ENCODE assay signal across 1 cellular context in the genomic region with DNA sequence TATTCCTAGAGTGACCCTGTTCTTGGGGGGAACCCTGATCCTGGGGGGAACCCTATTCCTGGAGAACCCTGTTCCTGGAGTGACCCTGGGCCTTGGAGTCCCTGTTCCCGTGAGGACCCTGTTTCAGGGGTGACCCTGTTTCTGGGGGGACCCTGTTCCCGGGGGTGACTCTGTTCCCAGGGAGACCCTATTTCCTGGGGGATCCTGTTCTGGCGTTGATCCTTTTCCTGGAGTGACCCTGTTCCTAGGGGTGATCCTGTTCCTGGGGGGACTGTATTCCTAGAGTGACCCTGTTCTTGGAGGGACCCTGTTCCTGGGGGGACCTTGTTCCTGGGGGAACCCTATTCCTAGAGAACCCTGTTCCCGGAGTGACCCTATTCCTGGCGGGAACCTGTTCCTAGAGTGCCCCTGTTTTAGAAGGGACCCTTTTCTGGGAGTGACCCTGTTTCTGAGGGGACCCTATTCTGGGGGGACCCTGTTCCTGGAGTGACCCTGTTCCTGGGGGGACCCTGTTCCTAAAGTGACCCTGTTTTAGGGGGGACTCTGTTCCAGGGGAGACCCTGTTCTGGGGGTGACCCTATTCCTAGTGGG.
TF ChIP-seq lines count a peak whose summit lies in the region.

No MANE protein-coding gene starts in this region.

TF ChIP-seq in GM12878, 131 proteins besides CTCF, POLR2A, EP300 and RAD21:
- TF ChIP-seq, protein P1, sequence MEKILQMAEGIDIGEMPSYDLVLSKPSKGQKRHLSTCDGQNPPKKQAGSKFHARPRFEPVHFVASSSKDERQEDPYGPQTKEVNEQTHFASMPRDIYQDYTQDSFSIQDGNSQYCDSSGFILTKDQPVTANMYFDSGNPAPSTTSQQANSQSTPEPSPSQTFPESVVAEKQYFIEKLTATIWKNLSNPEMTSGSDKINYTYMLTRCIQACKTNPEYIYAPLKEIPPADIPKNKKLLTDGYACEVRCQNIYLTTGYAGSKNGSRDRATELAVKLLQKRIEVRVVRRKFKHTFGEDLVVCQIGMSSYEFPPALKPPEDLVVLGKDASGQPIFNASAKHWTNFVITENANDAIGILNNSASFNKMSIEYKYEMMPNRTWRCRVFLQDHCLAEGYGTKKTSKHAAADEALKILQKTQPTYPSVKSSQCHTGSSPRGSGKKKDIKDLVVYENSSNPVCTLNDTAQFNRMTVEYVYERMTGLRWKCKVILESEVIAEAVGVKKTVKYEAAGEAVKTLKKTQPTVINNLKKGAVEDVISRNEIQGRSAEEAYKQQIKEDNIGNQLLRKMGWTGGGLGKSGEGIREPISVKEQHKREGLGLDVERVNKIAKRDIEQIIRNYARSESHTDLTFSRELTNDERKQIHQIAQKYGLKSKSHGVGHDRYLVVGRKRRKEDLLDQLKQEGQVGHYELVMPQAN (conservative IDR thresholded peaks at IDR 0.05), result no peak
- TF ChIP-seq CREM (IDR thresholded peaks at IDR 0.05; ENCODE audit: low read depth), result no peak
- no peak for TF ChIP-seq FOXM1 (IDR thresholded peaks at IDR 0.05; ENCODE audit: low read depth, low read length)
- TF ChIP-seq, protein P2, sequence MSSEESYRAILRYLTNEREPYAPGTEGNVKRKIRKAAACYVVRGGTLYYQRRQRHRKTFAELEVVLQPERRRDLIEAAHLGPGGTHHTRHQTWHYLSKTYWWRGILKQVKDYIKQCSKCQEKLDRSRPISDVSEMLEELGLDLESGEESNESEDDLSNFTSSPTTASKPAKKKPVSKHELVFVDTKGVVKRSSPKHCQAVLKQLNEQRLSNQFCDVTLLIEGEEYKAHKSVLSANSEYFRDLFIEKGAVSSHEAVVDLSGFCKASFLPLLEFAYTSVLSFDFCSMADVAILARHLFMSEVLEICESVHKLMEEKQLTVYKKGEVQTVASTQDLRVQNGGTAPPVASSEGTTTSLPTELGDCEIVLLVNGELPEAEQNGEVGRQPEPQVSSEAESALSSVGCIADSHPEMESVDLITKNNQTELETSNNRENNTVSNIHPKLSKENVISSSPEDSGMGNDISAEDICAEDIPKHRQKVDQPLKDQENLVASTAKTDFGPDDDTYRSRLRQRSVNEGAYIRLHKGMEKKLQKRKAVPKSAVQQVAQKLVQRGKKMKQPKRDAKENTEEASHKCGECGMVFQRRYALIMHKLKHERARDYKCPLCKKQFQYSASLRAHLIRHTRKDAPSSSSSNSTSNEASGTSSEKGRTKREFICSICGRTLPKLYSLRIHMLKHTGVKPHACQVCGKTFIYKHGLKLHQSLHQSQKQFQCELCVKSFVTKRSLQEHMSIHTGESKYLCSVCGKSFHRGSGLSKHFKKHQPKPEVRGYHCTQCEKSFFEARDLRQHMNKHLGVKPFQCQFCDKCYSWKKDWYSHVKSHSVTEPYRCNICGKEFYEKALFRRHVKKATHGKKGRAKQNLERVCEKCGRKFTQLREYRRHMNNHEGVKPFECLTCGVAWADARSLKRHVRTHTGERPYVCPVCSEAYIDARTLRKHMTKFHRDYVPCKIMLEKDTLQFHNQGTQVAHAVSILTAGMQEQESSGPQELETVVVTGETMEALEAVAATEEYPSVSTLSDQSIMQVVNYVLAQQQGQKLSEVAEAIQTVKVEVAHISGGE (CRISPR knock-in tag; IDR thresholded peaks at IDR 0.05), result peak; percentile 36; the same call in 1 of the 2 replicates
- TF ChIP-seq, protein P3, sequence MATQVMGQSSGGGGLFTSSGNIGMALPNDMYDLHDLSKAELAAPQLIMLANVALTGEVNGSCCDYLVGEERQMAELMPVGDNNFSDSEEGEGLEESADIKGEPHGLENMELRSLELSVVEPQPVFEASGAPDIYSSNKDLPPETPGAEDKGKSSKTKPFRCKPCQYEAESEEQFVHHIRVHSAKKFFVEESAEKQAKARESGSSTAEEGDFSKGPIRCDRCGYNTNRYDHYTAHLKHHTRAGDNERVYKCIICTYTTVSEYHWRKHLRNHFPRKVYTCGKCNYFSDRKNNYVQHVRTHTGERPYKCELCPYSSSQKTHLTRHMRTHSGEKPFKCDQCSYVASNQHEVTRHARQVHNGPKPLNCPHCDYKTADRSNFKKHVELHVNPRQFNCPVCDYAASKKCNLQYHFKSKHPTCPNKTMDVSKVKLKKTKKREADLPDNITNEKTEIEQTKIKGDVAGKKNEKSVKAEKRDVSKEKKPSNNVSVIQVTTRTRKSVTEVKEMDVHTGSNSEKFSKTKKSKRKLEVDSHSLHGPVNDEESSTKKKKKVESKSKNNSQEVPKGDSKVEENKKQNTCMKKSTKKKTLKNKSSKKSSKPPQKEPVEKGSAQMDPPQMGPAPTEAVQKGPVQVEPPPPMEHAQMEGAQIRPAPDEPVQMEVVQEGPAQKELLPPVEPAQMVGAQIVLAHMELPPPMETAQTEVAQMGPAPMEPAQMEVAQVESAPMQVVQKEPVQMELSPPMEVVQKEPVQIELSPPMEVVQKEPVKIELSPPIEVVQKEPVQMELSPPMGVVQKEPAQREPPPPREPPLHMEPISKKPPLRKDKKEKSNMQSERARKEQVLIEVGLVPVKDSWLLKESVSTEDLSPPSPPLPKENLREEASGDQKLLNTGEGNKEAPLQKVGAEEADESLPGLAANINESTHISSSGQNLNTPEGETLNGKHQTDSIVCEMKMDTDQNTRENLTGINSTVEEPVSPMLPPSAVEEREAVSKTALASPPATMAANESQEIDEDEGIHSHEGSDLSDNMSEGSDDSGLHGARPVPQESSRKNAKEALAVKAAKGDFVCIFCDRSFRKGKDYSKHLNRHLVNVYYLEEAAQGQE (IDR thresholded peaks at IDR 0.05; ENCODE audit: low read depth, low read length), result no peak
- TF ChIP-seq IKZF1 (conservative IDR thresholded peaks at IDR 0.05), result peak; percentile 31; the same call in 1 of the 2 replicates
